9 cellular contexts compared by ENCODE assay signal in genomic region chr20:1013566-1014340, GRCh38. TPM values are rescaled to one million over a fixed set of nuclear protein-coding genes. Genes with fewer than 3 reads are reported as not detected.
"Had no signal": no experiment of that assay in that cellular context is flagged by ENCODE, and none has a peak within 500 bp of the region (broad histone marks: within the 10 kb centered on the region; RNA-seq: fewer than 3 reads in every experiment).

No MANE protein-coding gene starts in this region.

- DNase-seq: H7, KBM-7 had no signal

- ATAC-seq: GM23338, HCT116 had no signal

- H3K27ac ChIP-seq: HL-60 had no signal

- H3K36me3 ChIP-seq: HAP-1 had no signal

- H3K4me1 ChIP-seq: HAP-1 had no signal

- H2AFZ ChIP-seq: GM23338 had no signal

- H3K4me3 ChIP-seq: GM23338, HAP-1 had no signal

- H3K9me3 ChIP-seq: HAP-1 had no signal

- FAIRE-seq: HepG2 had no signal

- H3K4me2 ChIP-seq: GM23338 had no signal

RNA-seq across cellular contexts. Expression of gene RSPO4, which starts 11.6 kb away (rescaled TPM):
- total RNA-seq: H4, HepG2 had no signal
- polyA plus RNA-seq: HepG2, IgD-negative memory B cell had no signal
